8 cellular contexts compared by ENCODE assay signal in the genomic region with DNA sequence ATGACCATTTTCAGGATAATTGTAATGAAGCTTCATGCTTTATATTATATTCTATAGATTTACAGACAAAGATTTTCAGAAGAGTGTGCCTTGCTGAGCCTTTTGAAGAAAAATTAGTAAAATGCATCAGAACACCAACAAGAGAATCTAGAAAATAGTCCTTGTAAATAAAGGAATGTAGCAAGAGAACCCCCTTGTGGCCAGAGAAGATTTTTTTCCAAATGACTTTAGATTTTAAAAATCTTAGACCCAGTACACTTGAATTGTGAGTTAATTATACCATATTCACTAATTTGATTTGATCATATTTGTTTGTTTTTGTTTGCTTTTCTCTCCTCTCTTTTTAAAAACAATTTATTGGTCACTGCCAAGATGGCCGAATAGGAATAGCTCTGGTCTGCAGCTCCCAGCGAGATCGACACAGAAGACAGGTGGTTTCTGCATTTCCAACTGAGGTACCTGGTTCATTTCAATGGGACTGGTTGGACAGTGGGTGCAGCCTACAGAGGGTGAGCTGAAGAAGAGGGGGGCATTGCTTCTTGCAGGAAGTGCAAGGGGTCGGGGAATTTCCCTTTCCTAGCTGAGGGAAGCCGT. TPM values are rescaled to one million over a fixed set of nuclear protein-coding genes. Genes with fewer than 3 reads are reported as not detected.
DNase-seq lines count a peak whose midpoint lies in the region; ATAC-seq and TF ChIP-seq lines count a peak whose summit lies in the region.

No MANE protein-coding gene starts in this region.

- no peak overlapping the region for H4K5ac ChIP-seq in H9 (ENCODE audit: insufficient read length, low read depth, low read length)

- H2BK12ac ChIP-seq in H9 (ENCODE audit: insufficient read length, low read depth, low read length): no peak overlapping the region

- no peak overlapping the region; a peak in 1 of 7 replicates for H3K27ac Mint-ChIP-seq in H9

- no peak overlapping the region for H2BK20ac ChIP-seq in H9 (ENCODE audit: low read depth, low read length, poor library complexity, severe bottlenecking)

- H2BK5ac ChIP-seq in H9 (ENCODE audit: insufficient read length, low read length): no peak overlapping the region

- WGBS in H9 (ENCODE audit: extremely low coverage, insufficient read length, low lambda C conversion rate): no CpG with 5 or more reads among the region's 5 CpGs

- no peak overlapping the region for H3K14ac ChIP-seq in H9 (ENCODE audit: insufficient read depth, low read length)

- POLR2A ChIA-PET in AG04449 (lab: Yijun Ruan, JAX): no interaction called here

- CTCF ChIA-PET in AG04449 (lab: Yijun Ruan, JAX): interaction anchor here (0.6 to 8.6 kb wide), 44 partner anchors 9 to 629 kb away, joined by 3 to 181 read pairs (median 4); a partner anchor contains a TSS

- no peaks in the 10 kb centered on the region for H3K79me2 ChIP-seq in H9 (ENCODE audit: insufficient read depth, low read length)

- H3T11ph ChIP-seq in H9 (ENCODE audit: low read length): no peak overlapping the region

- peaks cover 21% of the 10 kb centered on the region for H3K27me3 Mint-ChIP-seq in H9 (ENCODE audit: low read depth)

- no peaks in the 10 kb centered on the region for H4K20me1 ChIP-seq in H9 (ENCODE audit: control insufficient read depth, insufficient read depth, insufficient read length)

- no peak overlapping the region for H3K4me2 ChIP-seq in H9 (ENCODE audit: insufficient read depth, insufficient read length, low read length)

- H3K36me3 Mint-ChIP-seq in H9 (ENCODE audit: insufficient read depth in 1 of 3, low read depth in 3 of 3): no peaks in the 10 kb centered on the region

- H3K9me3 Mint-ChIP-seq in H9: no peaks in the 10 kb centered on the region; a peak in 1 of 5 replicates

- TF ChIP-seq CTCF in AG04449 (IDR thresholded peaks at IDR 0.05; ENCODE audit: insufficient read depth, low read length, missing control alignments) (peak; percentile 23), H9 (conservative IDR thresholded peaks at IDR 0.05) (peak; percentile 75)

- no peak overlapping the region for H2AK5ac ChIP-seq in H9 (ENCODE audit: insufficient read length, low read length)

- no peak overlapping the region for H3K27ac ChIP-seq in H9 (ENCODE audit: insufficient read length, low read depth, low read length)

- ATAC-seq in HG02623 (IDR thresholded peaks at IDR 0.05; ENCODE audit: unreplicated experiment) (no peak), HG03378 (IDR thresholded peaks at IDR 0.05; ENCODE audit: unreplicated experiment) (no peak)

- DNase-seq in AG04449 (ENCODE audit: low read depth, low spot score) (no peak), H9 (no peak), SK-N-DZ (ENCODE audit: low spot score) (peak; percentile 28), iPS-NIHi11 (ENCODE audit: low spot score) (peak; percentile 29), NCI-H128 (lab: John Stamatoyannopoulos, UW; ENCODE audit: unreplicated experiment) (no peak)
- DNase-seq in activated CD8-positive, alpha-beta memory T cell treated with anti-CD3 and anti-CD28 coated beads for 24 hours: no peak

- no peak overlapping the region for H3K4ac ChIP-seq in H9 (ENCODE audit: low read depth, low read length)

- H2BK120ac ChIP-seq in H9 (ENCODE audit: low read depth, low read length, poor library complexity, severe bottlenecking): no peak overlapping the region

- no peaks in the 10 kb centered on the region for H3K4me1 ChIP-seq in H9 (ENCODE audit: insufficient read depth, low read length)

- H3K4me3 Mint-ChIP-seq in H9: no peak overlapping the region

- no peak overlapping the region for H3K9ac ChIP-seq in H9 (ENCODE audit: extremely low read depth, insufficient read length, low read length)

- no peaks in the 10 kb centered on the region for H3K27me3 ChIP-seq in H9 (ENCODE audit: insufficient read depth, low read length)

- H3K18ac ChIP-seq in H9 (ENCODE audit: insufficient read length, low read depth, low read length): no peak overlapping the region

- H3K56ac ChIP-seq in H9 (ENCODE audit: insufficient read length, low read depth, low read length): no peak overlapping the region

- H3K4me3 ChIP-seq in AG04449 (ENCODE audit: low read depth, low read length): no peak overlapping the region

- H3K23ac ChIP-seq in H9 (ENCODE audit: insufficient read length, low read depth, low read length): no peak overlapping the region

- no peak overlapping the region for H4K8ac ChIP-seq in H9 (replicated peaks; ENCODE audit: insufficient read length, low read depth, low read length)

- no peak overlapping the region for H2AFZ ChIP-seq in H9 (ENCODE audit: low read length)

- no peak overlapping the region for H4K91ac ChIP-seq in H9 (ENCODE audit: insufficient read length, low read depth, low read length)

- H3K79me1 ChIP-seq in H9 (ENCODE audit: insufficient read depth, low read depth, low read length, poor library complexity, severe bottlenecking): no peaks in the 10 kb centered on the region

- H3K23me2 ChIP-seq in H9 (ENCODE audit: insufficient read length, low read depth, low read length, poor library complexity, severe bottlenecking): no peaks in the 10 kb centered on the region

- no peaks in the 10 kb centered on the region; a peak in 1 of 4 replicates for H3K4me1 Mint-ChIP-seq in H9

- no peaks in the 10 kb centered on the region for H3K9me3 ChIP-seq in H9 (ENCODE audit: control insufficient read depth, low read depth, low read length)

- no peak overlapping the region for H2BK15ac ChIP-seq in H9 (ENCODE audit: low read depth, low read length)

RNA-seq across cellular contexts. Expression of a gene that starts 12.8 kb away (rescaled TPM):
- not detected in 2 replicates for total RNA-seq in H9 (2021)
- 0.51 and 0.65 TPM in 2 replicates for polyA plus RNA-seq in SK-N-DZ (2014; cell fraction: cytosol; rRNA removed)
- polyA plus RNA-seq in SK-N-DZ (2014; cell fraction: nucleus; rRNA removed): 2.5 and 4.8 TPM in 2 replicates

RNA-seq across cellular contexts. Expression of a gene that starts 42.2 kb away (rescaled TPM):
- not detected in 2 replicates for total RNA-seq in H9 (2021)
- polyA plus RNA-seq in SK-N-DZ (2014; cell fraction: cytosol; rRNA removed): 0.17 and 1.1 TPM in 2 replicates
- polyA plus RNA-seq in SK-N-DZ (2014; cell fraction: nucleus; rRNA removed): 0.72 and 0.97 TPM in 2 replicates

Comparison
In these comparisons a context has a peak if more than half of its experiments do, and no peak if none do; other contexts are left out.
1. DNase-seq: peak in SK-N-DZ (single experiment) and iPS-NIHi11 (single experiment); none in AG04449 (single experiment), H9 (single experiment), NCI-H128 (single experiment) and activated CD8-positive, alpha-beta memory T cell treated with anti-CD3 and anti-CD28 coated beads for 24 hours (single experiment).